ENCODE assay signal across 31 cellular contexts in the genomic region with DNA sequence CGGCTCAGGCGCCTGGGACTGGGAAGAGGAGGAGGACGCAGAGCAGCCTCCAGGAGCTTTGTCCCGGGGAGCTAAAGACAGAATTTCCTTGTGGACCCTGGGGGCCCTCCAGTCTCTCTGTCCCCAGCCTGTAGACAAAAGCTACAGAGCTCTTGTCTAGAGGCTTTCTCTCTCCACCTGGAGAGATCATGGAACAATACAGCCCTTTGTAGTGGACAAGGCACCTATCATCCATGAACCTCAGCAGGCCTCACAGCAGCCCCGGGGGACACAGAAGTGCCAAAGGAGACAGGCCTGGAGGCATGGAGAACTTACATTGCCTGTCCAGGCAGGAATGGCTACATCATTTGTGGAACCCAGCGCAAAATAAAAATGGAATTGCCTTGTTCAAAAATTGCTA.
"Had no signal": no experiment of that assay in that cellular context is flagged by ENCODE, and none has a peak within 500 bp of the region (broad histone marks: within the 10 kb centered on the region; RNA-seq: fewer than 3 reads in every experiment).

No MANE protein-coding gene starts in this region.

- H3K27me3 ChIP-seq: ascending aorta, cardiac muscle cell, Peyer's patch had no signal

- H3K27ac ChIP-seq: ascending aorta, cardiac muscle cell, Peyer's patch, SJSA1 had no signal

- H3K27me3 Mint-ChIP-seq: activated CD4-positive, alpha-beta T cell treated with anti-CD3 and anti-CD28 coated beads, Interleukin-2, amount 10 ng/mL, durations not matched to agents 24 days and 14 days; activated CD8-positive, alpha-beta T cell treated with anti-CD3 and anti-CD28 coated beads for 36 hours; activated naive CD4-positive, alpha-beta T cell treated with anti-CD3 and anti-CD28 coated beads, Interleukin-2, amount 50 U/mL, for 24 hours; activated naive CD8-positive, alpha-beta T cell treated with anti-CD3 and anti-CD28 coated beads, Interleukin-2, amount 10 ng/mL, durations not matched to agents 7 days and 5 days had no signal

- FAIRE-seq: TTC549 had no signal

- H3K4me1 Mint-ChIP-seq: activated CD4-positive, alpha-beta T cell treated with anti-CD3 and anti-CD28 coated beads, Interleukin-2, amount 10 ng/mL, durations not matched to agents 24 days and 14 days; activated naive CD4-positive, alpha-beta T cell treated with anti-CD3 and anti-CD28 coated beads, Interleukin-2, amount 50 U/mL, for 24 hours; activated naive CD8-positive, alpha-beta T cell treated with anti-CD3 and anti-CD28 coated beads, Interleukin-2, amount 10 ng/mL, durations not matched to agents 7 days and 5 days; central memory CD8-positive, alpha-beta T cell had no signal

- H3K27ac Mint-ChIP-seq: activated CD4-positive, alpha-beta T cell treated with anti-CD3 and anti-CD28 coated beads, Interleukin-2, amount 10 ng/mL, durations not matched to agents 24 days and 14 days; activated CD8-positive, alpha-beta T cell treated with anti-CD3 and anti-CD28 coated beads for 36 hours; activated naive CD4-positive, alpha-beta T cell treated with anti-CD3 and anti-CD28 coated beads, Interleukin-2, amount 50 U/mL, for 24 hours; activated naive CD8-positive, alpha-beta T cell treated with anti-CD3 and anti-CD28 coated beads, Interleukin-2, amount 10 ng/mL, durations not matched to agents 7 days and 5 days; activated T-helper 2 cell treated with anti-CD3 and anti-CD28 coated beads, Interferon-gamma antibody, Interleukin-2, Interleukin-4, amounts not matched to agents 10 μg/mL and 5 μg/mL and 100 μg/mL, durations not matched to agents 14 hours and 24 hours and 36 hours; T-helper 1 cell treated with Interleukin-12 subunit alpha and Interleukin-12 subunit beta and Interleukin-4 antibody, amounts not matched to agents 30 μg/mL and 1 μg/mL, for 36 hours; T-helper 2 cell treated with Interferon-gamma antibody and Interleukin-4, amounts not matched to agents 5 μg/mL and 100 μg/mL, for 36 hours had no signal

- H3K36me3 Mint-ChIP-seq: activated naive CD4-positive, alpha-beta T cell treated with anti-CD3 and anti-CD28 coated beads, Interleukin-2, amount 50 U/mL, for 24 hours; activated naive CD8-positive, alpha-beta T cell treated with anti-CD3 and anti-CD28 coated beads, Interleukin-2, amount 10 ng/mL, durations not matched to agents 7 days and 5 days had no signal

- H3K4me2 ChIP-seq: SK-N-SH had no signal

- H3K4me3 ChIP-seq: ascending aorta, cardiac muscle cell, Peyer's patch, SJSA1 had no signal

- H3K4me3 Mint-ChIP-seq: activated CD4-positive, alpha-beta T cell treated with anti-CD3 and anti-CD28 coated beads, Interleukin-2, amount 10 ng/mL, durations not matched to agents 24 days and 14 days; activated CD8-positive, alpha-beta T cell treated with anti-CD3 and anti-CD28 coated beads for 36 hours; activated naive CD4-positive, alpha-beta T cell treated with anti-CD3 and anti-CD28 coated beads, Interleukin-2, amount 50 U/mL, for 24 hours; activated naive CD8-positive, alpha-beta T cell treated with anti-CD3 and anti-CD28 coated beads, Interleukin-2, amount 10 ng/mL, durations not matched to agents 7 days and 5 days; central memory CD8-positive, alpha-beta T cell; T-helper 1 cell treated with Interleukin-12 subunit alpha and Interleukin-12 subunit beta and Interleukin-4 antibody, amounts not matched to agents 30 μg/mL and 1 μg/mL, for 36 hours; T-helper 2 cell treated with Interferon-gamma antibody and Interleukin-4, amounts not matched to agents 5 μg/mL and 100 μg/mL, for 36 hours had no signal

- H3K36me3 ChIP-seq: ascending aorta, cardiac muscle cell, Peyer's patch, SJSA1 had no signal

- H3K4me1 ChIP-seq: Peyer's patch, SJSA1 had no signal

- H3K9ac ChIP-seq: SK-N-SH had no signal

- H3K9me3 Mint-ChIP-seq: activated CD4-positive, alpha-beta T cell treated with anti-CD3 and anti-CD28 coated beads, Interleukin-2, amount 10 ng/mL, durations not matched to agents 24 days and 14 days; activated CD8-positive, alpha-beta T cell treated with anti-CD3 and anti-CD28 coated beads for 36 hours; activated naive CD4-positive, alpha-beta T cell treated with anti-CD3 and anti-CD28 coated beads, Interleukin-2, amount 50 U/mL, for 24 hours; activated naive CD8-positive, alpha-beta T cell treated with anti-CD3 and anti-CD28 coated beads, Interleukin-2, amount 10 ng/mL, durations not matched to agents 7 days and 5 days; activated T-helper 2 cell treated with anti-CD3 and anti-CD28 coated beads, Interferon-gamma antibody, Interleukin-2, Interleukin-4, amounts not matched to agents 10 μg/mL and 5 μg/mL and 100 μg/mL, durations not matched to agents 14 hours and 24 hours and 36 hours; central memory CD8-positive, alpha-beta T cell; T-helper 1 cell treated with Interleukin-12 subunit alpha and Interleukin-12 subunit beta and Interleukin-4 antibody, amounts not matched to agents 30 μg/mL and 1 μg/mL, for 36 hours; T-helper 2 cell treated with Interferon-gamma antibody and Interleukin-4, amounts not matched to agents 5 μg/mL and 100 μg/mL, for 36 hours had no signal

- DNase-seq: activated CD4-positive, alpha-beta T cell treated with anti-CD3 and anti-CD28 coated beads, Interleukin-2, amount 10 ng/mL, durations not matched to agents 24 days and 14 days; activated CD4-positive, alpha-beta T cell treated with anti-CD3 and anti-CD28 coated beads, Interleukin-2, amount 50 U/mL, for 4 hours; activated CD8-positive, alpha-beta T cell treated with anti-CD3 and anti-CD28 coated beads for 36 hours; activated gamma-delta T cell; activated naive CD4-positive, alpha-beta T cell treated with Interleukin-2 at 50 U/mL for 16 hours; activated naive CD8-positive, alpha-beta T cell treated with anti-CD3 and anti-CD28 coated beads, Interleukin-2, amount 10 ng/mL, durations not matched to agents 7 days and 5 days; activated T-cell treated with anti-CD3 and anti-CD28 coated beads, Interleukin-2, amount 50 U/mL, for 1 hour; amygdala; NCI-H1105; NCI-H1417 treated with DMSO at 0.1 percent for 48 hours; NCI-H187 treated with DMSO at 0.1 percent for 48 hours; NCI-H2171 treated with DMSO at 0.1 percent for 48 hours; NCI-H2227 treated with DMSO at 0.1 percent for 48 hours; NCI-H446; NCI-H510A treated with DMSO at 0.1 percent for 48 hours; NCI-H748 treated with DMSO at 0.1 percent for 48 hours; NK-92 treated with Interleukin-12 subunit alpha and Interleukin-12 subunit beta, amount 100 ng/mL, for 24 hours; PC-3; Peyer's patch; RPMI8226; SHP77 treated with DMSO at 0.1 percent for 48 hours; SK-N-SH had no signal

- H3K9me2 ChIP-seq: SK-N-SH had no signal

- H3K9me3 ChIP-seq: ascending aorta, Peyer's patch, SJSA1, SK-N-SH had no signal
